25 cellular contexts compared by ENCODE assay signal in genomic region chr16:12805091-12805490, GRCh38. TPM values are rescaled to one million over a fixed set of nuclear protein-coding genes. Genes with fewer than 3 reads are reported as not detected.
DNase-seq lines count a peak whose midpoint lies in the region; ATAC-seq and TF ChIP-seq lines count a peak whose summit lies in the region.
"Had no signal": no experiment of that assay in that cellular context is flagged by ENCODE, and none has a peak within 500 bp of the region (broad histone marks: within the 10 kb centered on the region; RNA-seq: fewer than 3 reads in every experiment).

No MANE protein-coding gene starts in this region.

- no peak for TF ChIP-seq POLR2A in erythroblast (IDR thresholded peaks at IDR 0.05; ENCODE audit: low read length)

- intact Hi-C loops in CD4-positive, alpha-beta T cell (cut with DNase I, micrococcal nuclease): loop anchor here in 1 of 2 experiments (10.0 kb wide), 1 partner anchor 1270 kb away; the partner anchor contains the start of gene MRTFB

- ATAC-seq in CD4-positive, alpha-beta T cell (ENCODE audit: poor library complexity): no peak
- no peak for ATAC-seq in effector memory CD8-positive, alpha-beta T cell (replicated peaks)
- ATAC-seq in HG03571 (IDR thresholded peaks at IDR 0.05; ENCODE audit: unreplicated experiment): no peak
- ATAC-seq: gastrocnemius medialis had no signal

- POLR2A ChIA-PET in CD4-positive, alpha-beta T cell (lab: Charles Lee): no interaction called here

- no peak for DNase-seq in CD4-positive, alpha-beta T cell
- DNase-seq in M059J (ENCODE audit: low read depth): peak; percentile 65
- no peak for DNase-seq in effector memory CD8-positive, alpha-beta T cell
- no peak for DNase-seq in osteocyte (ENCODE audit: extremely low spot score, unreplicated experiment)
- no peak for DNase-seq in glutamatergic neuron
- DNase-seq in erythroblast (lab: John Stamatoyannopoulos, UW): no peak
- DNase-seq: activated CD4-positive, alpha-beta T cell treated with anti-CD3 and anti-CD28 coated beads, Interleukin-2, amount 50 U/mL, for 4 hours; activated CD8-positive, alpha-beta memory T cell treated with anti-CD3 and anti-CD28 coated beads, Interleukin-2, amount 50 U/mL, for 4 hours; aorta; DND-41; gastrocnemius medialis; NCI-H1092 treated with DMSO at 0.1 percent for 48 hours; NCI-H187; NCI-H2171 treated with DMSO at 0.1 percent for 48 hours; NCI-H524; NK-92 treated with Interleukin-12 subunit alpha and Interleukin-12 subunit beta, amount 100 ng/mL, for 24 hours; PC-9; retina; SHP77; transverse colon had no signal

- peaks cover 7% of the 10 kb centered on the region for H3K9me3 Mint-ChIP-seq in CD4-positive, alpha-beta T cell
- no peaks in the 10 kb centered on the region for H3K9me3 Mint-ChIP-seq in effector memory CD8-positive, alpha-beta T cell
- H3K9me3 Mint-ChIP-seq in osteocyte (ENCODE audit: unreplicated experiment) (no peaks in the 10 kb centered on the region), glutamatergic neuron (ENCODE audit: unreplicated experiment) (peaks cover 3% of the 10 kb centered on the region)

- peak overlapping the region; percentile 42 for H3K27ac Mint-ChIP-seq in CD4-positive, alpha-beta T cell
- H3K27ac Mint-ChIP-seq in effector memory CD8-positive, alpha-beta T cell: no peak overlapping the region
- H3K27ac Mint-ChIP-seq in osteocyte (ENCODE audit: unreplicated experiment): no peak overlapping the region
- H3K27ac Mint-ChIP-seq in glutamatergic neuron (ENCODE audit: unreplicated experiment): no peak overlapping the region
- H3K27ac Mint-ChIP-seq: activated naive CD4-positive, alpha-beta T cell treated with anti-CD3 and anti-CD28 coated beads, Interleukin-2, amount 50 U/mL, for 24 hours; activated T-helper 1 cell treated with anti-CD3 and anti-CD28 coated beads, Interleukin-12 subunit alpha, Interleukin-12 subunit beta, Interleukin-2, Interleukin-4 antibody, amounts not matched to agents 30 ng/mL and 10 ng/mL and 1 ng/mL, durations not matched to agents 14 hours and 24 hours and 36 hours had no signal

- peaks cover 23% of the 10 kb centered on the region for H3K4me1 Mint-ChIP-seq in CD4-positive, alpha-beta T cell (ENCODE audit: low read depth)
- H3K4me1 Mint-ChIP-seq in effector memory CD8-positive, alpha-beta T cell (ENCODE audit: low read depth in 2 of 2): peaks cover 21 to 26% of the 10 kb centered on the region in 2 donors
- H3K4me1 Mint-ChIP-seq in osteocyte (ENCODE audit: unreplicated experiment) (peaks cover 44% of the 10 kb centered on the region), glutamatergic neuron (ENCODE audit: low read depth, unreplicated experiment) (peaks cover 19% of the 10 kb centered on the region)

- no peak overlapping the region for H3K27ac ChIP-seq in CD4-positive, alpha-beta T cell (ENCODE audit: low read depth, low read length)
- H3K27ac ChIP-seq: BLaER1, gastrocnemius medialis, hepatocyte, PC-9, transverse colon had no signal

- H3K4me3 Mint-ChIP-seq in CD4-positive, alpha-beta T cell: peak overlapping the region; percentile 63
- H3K4me3 Mint-ChIP-seq in effector memory CD8-positive, alpha-beta T cell: peak overlapping the region; percentile 85 to 93
- H3K4me3 Mint-ChIP-seq in osteocyte (ENCODE audit: unreplicated experiment): peak overlapping the region; percentile 83
- no peak overlapping the region for H3K4me3 Mint-ChIP-seq in glutamatergic neuron (ENCODE audit: unreplicated experiment)

- H3K36me3 Mint-ChIP-seq in CD4-positive, alpha-beta T cell (ENCODE audit: low read depth): peaks cover 8% of the 10 kb centered on the region
- peaks cover 12% of the 10 kb centered on the region for H3K36me3 Mint-ChIP-seq in effector memory CD8-positive, alpha-beta T cell (ENCODE audit: insufficient read depth)
- H3K36me3 Mint-ChIP-seq in osteocyte (ENCODE audit: unreplicated experiment): no peaks in the 10 kb centered on the region
- H3K36me3 Mint-ChIP-seq in glutamatergic neuron (ENCODE audit: unreplicated experiment): no peaks in the 10 kb centered on the region
- H3K36me3 Mint-ChIP-seq: activated naive CD4-positive, alpha-beta T cell treated with anti-CD3 and anti-CD28 coated beads, Interleukin-2, amount 50 U/mL, for 24 hours had no signal

- no peaks in the 10 kb centered on the region for H3K9me3 ChIP-seq in CD4-positive, alpha-beta T cell (ENCODE audit: control insufficient read depth, low read length)
- H3K9me3 ChIP-seq: gastrocnemius medialis, transverse colon had no signal

- CTCF ChIA-PET in CD4-positive, alpha-beta T cell (lab: Charles Lee): no interaction called here

- no peaks in the 10 kb centered on the region for H3K27me3 ChIP-seq in CD4-positive, alpha-beta T cell (ENCODE audit: control insufficient read depth, insufficient read depth, low read length)
- H3K27me3 ChIP-seq: BLaER1, gastrocnemius medialis, hepatocyte, transverse colon had no signal

- peaks cover 6% of the 10 kb centered on the region for H3K27me3 Mint-ChIP-seq in CD4-positive, alpha-beta T cell
- H3K27me3 Mint-ChIP-seq in effector memory CD8-positive, alpha-beta T cell: peaks cover 7 to 18% of the 10 kb centered on the region in 2 donors
- H3K27me3 Mint-ChIP-seq in osteocyte (ENCODE audit: unreplicated experiment) (no peaks in the 10 kb centered on the region), glutamatergic neuron (ENCODE audit: unreplicated experiment) (peaks cover 4% of the 10 kb centered on the region)

- TF ChIP-seq CTCF in CD4-positive, alpha-beta T cell (IDR thresholded peaks at IDR 0.05): no peak
- no peak for TF ChIP-seq CTCF in osteocyte (IDR thresholded peaks at IDR 0.05)
- TF ChIP-seq CTCF in glutamatergic neuron (IDR thresholded peaks at IDR 0.05; ENCODE audit: partially characterized antibody, unreplicated experiment): no peak

RNA-seq across cellular contexts. Expression of gene CPPED1, which starts 1.4 kb away (rescaled TPM):
- 1 to 10 TPM; 1.4 to 2.3 TPM for total RNA-seq in CD4-positive, alpha-beta T cell
- total RNA-seq in M059J (2014; rRNA removed; shearing (Covaris generic)): 40.1 and 40.5 TPM in 2 replicates
- total RNA-seq in osteocyte (17.8 and 18.2 TPM in 2 replicates), glutamatergic neuron (ENCODE audit: unreplicated experiment) (41.3 TPM)
